In genomic region chr10:74956555-74957111, GRCh38 we compare ENCODE assay signal across 27 cellular contexts.
"Had no signal": no experiment of that assay in that cellular context is flagged by ENCODE, and none has a peak within 500 bp of the region (broad histone marks: within the 10 kb centered on the region; RNA-seq: fewer than 3 reads in every experiment).

No MANE protein-coding gene starts in this region.

- ATAC-seq: activated CD4-positive, alpha-beta T cell treated with anti-CD3 and anti-CD28 coated beads for 36 hours; activated CD8-positive, alpha-beta memory T cell treated with anti-CD3 and anti-CD28 coated beads, Interleukin-2, amount 10 ng/mL, durations not matched to agents 7 days and 5 days; activated CD8-positive, alpha-beta T cell treated with anti-CD3 and anti-CD28 coated beads, Interleukin-2, amount 10 ng/mL, durations not matched to agents 7 days and 5 days; activated naive CD4-positive, alpha-beta T cell treated with anti-CD3 and anti-CD28 coated beads, Interleukin-2, amount 50 U/mL, for 72 hours; esophagus mucosa; left lung; sciatic nerve; stimulated activated memory B cell treated with anti-CD40 and anti-IgM and Interleukin-4, amounts not matched to agents 10 μg/mL and 1 μg/mL and 100 μg/mL, for 72 hours; stimulated activated naive CD8-positive, alpha-beta T cell treated with anti-CD3 and anti-CD28 coated beads, Interleukin-15, amount 100 ng/mL, for 72 hours had no signal

- H3K4me1 ChIP-seq: colonic mucosa, left lung had no signal

- H3K27me3 ChIP-seq: colonic mucosa, left lung, ovary, vagina had no signal

- H3K9me3 Mint-ChIP-seq: activated naive CD4-positive, alpha-beta T cell treated with anti-CD3 and anti-CD28 coated beads, Interleukin-2, amount 50 U/mL, for 72 hours; nephron progenitor cell; stimulated activated memory B cell treated with anti-CD40 and anti-IgM and Interleukin-4, amounts not matched to agents 10 μg/mL and 1 μg/mL and 100 μg/mL, for 72 hours; stimulated activated naive CD8-positive, alpha-beta T cell treated with anti-CD3 and anti-CD28 coated beads, Interleukin-15, amount 100 ng/mL, for 72 hours; type B pancreatic cell had no signal

- H3K36me3 Mint-ChIP-seq: activated naive CD4-positive, alpha-beta T cell treated with anti-CD3 and anti-CD28 coated beads, Interleukin-2, amount 50 U/mL, for 72 hours had no signal

- H3K27ac ChIP-seq: colonic mucosa, left lung, ovary, vagina had no signal

- H3K36me3 ChIP-seq: colonic mucosa, left lung, ovary, vagina had no signal

- DNase-seq: activated CD4-positive, alpha-beta T cell treated with anti-CD3 and anti-CD28 coated beads for 36 hours; activated CD4-positive, CD25-positive, alpha-beta regulatory T cell; activated CD8-positive, alpha-beta memory T cell treated with anti-CD3 and anti-CD28 coated beads, Interleukin-2, amount 10 ng/mL, durations not matched to agents 7 days and 5 days; activated CD8-positive, alpha-beta T cell treated with anti-CD3 and anti-CD28 coated beads, Interleukin-2, amount 10 ng/mL, durations not matched to agents 7 days and 5 days; activated naive CD4-positive, alpha-beta T cell; activated T-cell treated with anti-CD3 and anti-CD28 coated beads, Interleukin-2, amount 50 U/mL, for 48 hours; cerebellar nuclear complex; colonic mucosa; effector memory CD4-positive, alpha-beta T cell; foreskin fibroblast; head of caudate nucleus; hippocampal formation; left lung; nephron progenitor cell; ovary; small intestine; stimulated activated CD4-positive, alpha-beta T cell treated with anti-CD3 and anti-CD28 coated beads, Interleukin-4, amount 100 ng/mL, for 24 hours; stimulated activated naive CD8-positive, alpha-beta T cell treated with anti-CD3 and anti-CD28 coated beads, Interleukin-15, amount 100 ng/mL, for 72 hours; substantia nigra had no signal

- H3K27me3 Mint-ChIP-seq: activated CD4-positive, alpha-beta T cell treated with anti-CD3 and anti-CD28 coated beads for 36 hours; activated CD8-positive, alpha-beta memory T cell treated with anti-CD3 and anti-CD28 coated beads, Interleukin-2, amount 10 ng/mL, durations not matched to agents 7 days and 5 days; progenitor cell of endocrine pancreas; stimulated activated memory B cell treated with anti-CD40 and anti-IgM and Interleukin-4, amounts not matched to agents 10 μg/mL and 1 μg/mL and 100 μg/mL, for 72 hours; stimulated activated naive CD8-positive, alpha-beta T cell treated with anti-CD3 and anti-CD28 coated beads, Interleukin-15, amount 100 ng/mL, for 72 hours; type B pancreatic cell had no signal

- H3K4me3 Mint-ChIP-seq: activated CD4-positive, alpha-beta T cell treated with anti-CD3 and anti-CD28 coated beads for 36 hours; activated CD8-positive, alpha-beta memory T cell treated with anti-CD3 and anti-CD28 coated beads, Interleukin-2, amount 10 ng/mL, durations not matched to agents 7 days and 5 days; activated CD8-positive, alpha-beta T cell treated with anti-CD3 and anti-CD28 coated beads, Interleukin-2, amount 10 ng/mL, durations not matched to agents 7 days and 5 days; nephron progenitor cell; stimulated activated memory B cell treated with anti-CD40 and anti-IgM and Interleukin-4, amounts not matched to agents 10 μg/mL and 1 μg/mL and 100 μg/mL, for 72 hours; stimulated activated naive CD8-positive, alpha-beta T cell treated with anti-CD3 and anti-CD28 coated beads, Interleukin-15, amount 100 ng/mL, for 72 hours had no signal

- H3K4me3 ChIP-seq: colonic mucosa, left lung, lung, ovary had no signal

- H3K9me3 ChIP-seq: colonic mucosa, left lung, ovary, vagina had no signal

- H3K4me1 Mint-ChIP-seq: activated CD8-positive, alpha-beta memory T cell treated with anti-CD3 and anti-CD28 coated beads, Interleukin-2, amount 10 ng/mL, durations not matched to agents 7 days and 5 days had no signal

- H3K27ac Mint-ChIP-seq: activated CD4-positive, alpha-beta T cell treated with anti-CD3 and anti-CD28 coated beads for 36 hours; activated CD8-positive, alpha-beta memory T cell treated with anti-CD3 and anti-CD28 coated beads, Interleukin-2, amount 10 ng/mL, durations not matched to agents 7 days and 5 days; activated CD8-positive, alpha-beta T cell treated with anti-CD3 and anti-CD28 coated beads, Interleukin-2, amount 10 ng/mL, durations not matched to agents 7 days and 5 days; activated naive CD4-positive, alpha-beta T cell treated with anti-CD3 and anti-CD28 coated beads, Interleukin-2, amount 50 U/mL, for 72 hours; nephron progenitor cell; progenitor cell of endocrine pancreas; stimulated activated memory B cell treated with anti-CD40 and anti-IgM and Interleukin-4, amounts not matched to agents 10 μg/mL and 1 μg/mL and 100 μg/mL, for 72 hours; stimulated activated naive CD8-positive, alpha-beta T cell treated with anti-CD3 and anti-CD28 coated beads, Interleukin-15, amount 100 ng/mL, for 72 hours had no signal
